21 cellular contexts compared by ENCODE assay signal in genomic region chr2:122341007-122341406, GRCh38.
DNase-seq lines count a peak whose midpoint lies in the region; ATAC-seq and TF ChIP-seq lines count a peak whose summit lies in the region.
"Had no signal": no experiment of that assay in that cellular context is flagged by ENCODE, and none has a peak within 500 bp of the region (broad histone marks: within the 10 kb centered on the region; RNA-seq: fewer than 3 reads in every experiment).

No MANE protein-coding gene starts in this region.

- ATAC-seq in HG02798 (IDR thresholded peaks at IDR 0.05; ENCODE audit: poor library complexity, unreplicated experiment) (peak; percentile 37), HG03135 (IDR thresholded peaks at IDR 0.05; ENCODE audit: unreplicated experiment) (no peak)
- ATAC-seq: left lung, PC-3 had no signal

- H3K27me3 Mint-ChIP-seq in activated naive CD8-positive, alpha-beta T cell treated with anti-CD3 and anti-CD28 coated beads for 36 hours: no peaks in the 10 kb centered on the region
- H3K27me3 Mint-ChIP-seq: activated naive CD4-positive, alpha-beta T cell treated with anti-CD3 and anti-CD28 coated beads, Interleukin-2, amount 50 U/mL, for 24 hours; CD4-positive, CD25-positive, alpha-beta regulatory T cell had no signal

- no peak overlapping the region for H3K27ac Mint-ChIP-seq in activated naive CD8-positive, alpha-beta T cell treated with anti-CD3 and anti-CD28 coated beads for 36 hours
- H3K27ac Mint-ChIP-seq: activated naive CD4-positive, alpha-beta T cell treated with anti-CD3 and anti-CD28 coated beads, Interleukin-2, amount 50 U/mL, for 24 hours; CD4-positive, CD25-positive, alpha-beta regulatory T cell; type B pancreatic cell had no signal

- no peaks in the 10 kb centered on the region for H3K79me2 ChIP-seq in parathyroid adenoma

- H3K4me2 ChIP-seq in parathyroid adenoma (ENCODE audit: low read length): no peak overlapping the region

- H3K4me3 ChIP-seq in parathyroid adenoma (ENCODE audit: low read depth, low read length): no peak overlapping the region
- H3K4me3 ChIP-seq: cardiac muscle cell, left lung, SK-N-MC, spleen had no signal

- no peaks in the 10 kb centered on the region for H3K27me3 ChIP-seq in parathyroid adenoma (ENCODE audit: control insufficient read depth, insufficient read depth, low read length)
- H3K27me3 ChIP-seq: cardiac muscle cell, left lung, spleen had no signal

- no peak overlapping the region for H3K9ac ChIP-seq in parathyroid adenoma

- H3K36me3 ChIP-seq in parathyroid adenoma (ENCODE audit: control insufficient read depth, insufficient read depth, low read length): no peaks in the 10 kb centered on the region
- H3K36me3 ChIP-seq: cardiac muscle cell, left lung, spleen had no signal

- peak; percentile 17 for DNase-seq in DMS53 (lab: John Stamatoyannopoulos, UW)
- no peak for DNase-seq in DMS53 treated with DMSO at 0.1 percent for 48 hours (lab: John Stamatoyannopoulos, UW; ENCODE audit: unreplicated experiment)
- peak; percentile 81 for DNase-seq in astrocyte of the hippocampus (ENCODE audit: low read depth, low spot score)
- DNase-seq in activated naive CD8-positive, alpha-beta T cell treated with anti-CD3 and anti-CD28 coated beads for 36 hours: no peak
- no peak for DNase-seq in NCI-H510A treated with DMSO at 0.1 percent for 48 hours (lab: John Stamatoyannopoulos, UW)
- DNase-seq: activated CD4-positive, alpha-beta T cell treated with anti-CD3 and anti-CD28 coated beads for 48 hours; CD4-positive, CD25-positive, alpha-beta regulatory T cell; effector memory CD4-positive, alpha-beta T cell; left lung; NCI-H446 treated with DMSO at 0.1 percent for 48 hours; spleen; stimulated activated naive CD4-positive, alpha-beta T cell treated with Interleukin-2 at 50 U/mL for 16 hours had no signal

- no peaks in the 10 kb centered on the region for H3K4me1 Mint-ChIP-seq in activated naive CD8-positive, alpha-beta T cell treated with anti-CD3 and anti-CD28 coated beads for 36 hours
- H3K4me1 Mint-ChIP-seq: activated naive CD4-positive, alpha-beta T cell treated with anti-CD3 and anti-CD28 coated beads, Interleukin-2, amount 50 U/mL, for 24 hours; CD4-positive, CD25-positive, alpha-beta regulatory T cell had no signal

- peaks cover 2% of the 10 kb centered on the region for H3K9me3 Mint-ChIP-seq in activated naive CD8-positive, alpha-beta T cell treated with anti-CD3 and anti-CD28 coated beads for 36 hours
- H3K9me3 Mint-ChIP-seq: activated naive CD4-positive, alpha-beta T cell treated with anti-CD3 and anti-CD28 coated beads, Interleukin-2, amount 50 U/mL, for 24 hours; type B pancreatic cell had no signal

- H3K4me3 Mint-ChIP-seq in activated naive CD8-positive, alpha-beta T cell treated with anti-CD3 and anti-CD28 coated beads for 36 hours: no peak overlapping the region
- H3K4me3 Mint-ChIP-seq: activated naive CD4-positive, alpha-beta T cell treated with anti-CD3 and anti-CD28 coated beads, Interleukin-2, amount 50 U/mL, for 24 hours; CD4-positive, CD25-positive, alpha-beta regulatory T cell; type B pancreatic cell had no signal

- peaks cover 19% of the 10 kb centered on the region for H3K4me1 ChIP-seq in parathyroid adenoma
- H3K4me1 ChIP-seq: left lung, spleen had no signal

- no peaks in the 10 kb centered on the region for H3K9me3 ChIP-seq in parathyroid adenoma (ENCODE audit: control insufficient read depth, low read length)
- H3K9me3 ChIP-seq: left lung, spleen had no signal

- no peak for TF ChIP-seq CTCF in parathyroid adenoma (IDR thresholded peaks at IDR 0.05)

- H2AFZ ChIP-seq in parathyroid adenoma: peak overlapping the region; percentile 23

- peak overlapping the region; percentile 37 for H3K27ac ChIP-seq in parathyroid adenoma
- H3K27ac ChIP-seq: 22Rv1, cardiac muscle cell, left lung, SK-N-MC, spleen had no signal

- no peaks in the 10 kb centered on the region for H3K36me3 Mint-ChIP-seq in activated naive CD8-positive, alpha-beta T cell treated with anti-CD3 and anti-CD28 coated beads for 36 hours
- H3K36me3 Mint-ChIP-seq: activated naive CD4-positive, alpha-beta T cell treated with anti-CD3 and anti-CD28 coated beads, Interleukin-2, amount 50 U/mL, for 24 hours; CD4-positive, CD25-positive, alpha-beta regulatory T cell; type B pancreatic cell had no signal

Comparison
In these comparisons a context has a peak if more than half of its experiments do, and no peak if none do; other contexts are left out.
1. DNase-seq: peak in DMS53 (single experiment) and astrocyte of the hippocampus (single experiment); none in DMS53 treated with DMSO at 0.1 percent for 48 hours (single experiment), activated naive CD8-positive, alpha-beta T cell treated with anti-CD3 and anti-CD28 coated beads for 36 hours (single experiment) and NCI-H510A treated with DMSO at 0.1 percent for 48 hours (single experiment).